ENCODE assay signal across 8 cellular contexts in genomic region chr19:44684892-44685847, GRCh38. TPM values are rescaled to one million over a fixed set of nuclear protein-coding genes. Genes with fewer than 3 reads are reported as not detected.
DNase-seq lines count a peak whose midpoint lies in the region; ATAC-seq and TF ChIP-seq lines count a peak whose summit lies in the region.

No MANE protein-coding gene starts in this region.

- no peaks in the 10 kb centered on the region for H3K9me3 ChIP-seq in Caco-2
- no peaks in the 10 kb centered on the region for H3K9me3 ChIP-seq in vagina

- no peak for ATAC-seq in GM21723 (IDR thresholded peaks at IDR 0.05; ENCODE audit: unreplicated experiment)
- no peak for ATAC-seq in HG03571 (IDR thresholded peaks at IDR 0.05; ENCODE audit: unreplicated experiment)

- H3K36me3 Mint-ChIP-seq in Caco-2 (ENCODE audit: insufficient read depth, unreplicated experiment) = no peaks in the 10 kb centered on the region
- H3K36me3 Mint-ChIP-seq in endothelial cell (ENCODE audit: low read depth, unreplicated experiment) = no peaks in the 10 kb centered on the region
- no peaks in the 10 kb centered on the region for H3K36me3 Mint-ChIP-seq in nephron progenitor cell (ENCODE audit: low read depth)

- H3K4me3 Mint-ChIP-seq in Caco-2 (ENCODE audit: unreplicated experiment) (no peak overlapping the region), endothelial cell (ENCODE audit: unreplicated experiment) (peak overlapping the region; percentile 14), nephron progenitor cell (no peak overlapping the region)

- no peak for TF ChIP-seq POLR2A in vagina (IDR thresholded peaks at IDR 0.05)

- no peak for TF ChIP-seq CTCF in Caco-2 (IDR thresholded peaks at IDR 0.05; ENCODE audit: insufficient read depth in 1 of 2, low read depth in 1 of 2, low read length in 1 of 2, severe bottlenecking in 1 of 2, unreplicated experiment in 1 of 2)
- TF ChIP-seq CTCF in endothelial cell (IDR thresholded peaks at IDR 0.05; ENCODE audit: unreplicated experiment) = no peak
- TF ChIP-seq CTCF in nephron progenitor cell (IDR thresholded peaks at IDR 0.05) = no peak
- TF ChIP-seq CTCF in vagina (IDR thresholded peaks at IDR 0.05) = no peak

- no peaks in the 10 kb centered on the region; the same call in 1 of the 2 replicates for H3K36me3 ChIP-seq in Caco-2 (ENCODE audit: control insufficient read depth, insufficient read depth, low read length)
- no peaks in the 10 kb centered on the region for H3K36me3 ChIP-seq in vagina

- H3K27me3 ChIP-seq in Caco-2 (replicated peaks; ENCODE audit: control insufficient read depth, insufficient read depth, low read length) (no peaks in the 10 kb centered on the region), vagina (no peaks in the 10 kb centered on the region)

- H3K9me3 Mint-ChIP-seq in Caco-2 (ENCODE audit: unreplicated experiment) = no peaks in the 10 kb centered on the region
- no peaks in the 10 kb centered on the region for H3K9me3 Mint-ChIP-seq in endothelial cell (ENCODE audit: unreplicated experiment)
- H3K9me3 Mint-ChIP-seq in nephron progenitor cell = no peaks in the 10 kb centered on the region

- H3K27ac Mint-ChIP-seq in Caco-2 (ENCODE audit: unreplicated experiment) (peak overlapping the region; percentile 22), endothelial cell (ENCODE audit: unreplicated experiment) (peak overlapping the region; percentile 2), nephron progenitor cell (peak overlapping the region; percentile 96)

- peaks cover 25% of the 10 kb centered on the region for H3K4me1 Mint-ChIP-seq in Caco-2 (ENCODE audit: low read depth, unreplicated experiment)
- H3K4me1 Mint-ChIP-seq in endothelial cell (ENCODE audit: unreplicated experiment) = peaks cover 6% of the 10 kb centered on the region
- peaks cover 23% of the 10 kb centered on the region for H3K4me1 Mint-ChIP-seq in nephron progenitor cell

- H3K4me3 ChIP-seq in Caco-2 (ENCODE audit: low read depth, low read length) (no peak overlapping the region), vagina (no peak overlapping the region)

- no peak overlapping the region for H3K27ac ChIP-seq in vagina

- CTCF ChIA-PET in Caco-2 (lab: Charles Lee) = no interaction called here

- no peaks in the 10 kb centered on the region for H3K27me3 Mint-ChIP-seq in Caco-2 (ENCODE audit: insufficient read depth, unreplicated experiment)
- H3K27me3 Mint-ChIP-seq in endothelial cell (ENCODE audit: unreplicated experiment) = peaks cover 2% of the 10 kb centered on the region
- H3K27me3 Mint-ChIP-seq in nephron progenitor cell (ENCODE audit: low read depth, poor library complexity) = peaks cover 23% of the 10 kb centered on the region

- DNase-seq in Caco-2 (no peak), NCI-H82 (lab: John Stamatoyannopoulos, UW) (peak; percentile 79), endothelial cell (ENCODE audit: low spot score) (no peak), nephron progenitor cell (no peak), NCI-H748 (lab: John Stamatoyannopoulos, UW; ENCODE audit: unreplicated experiment) (no peak), vagina (ENCODE audit: extremely low spot score in 2 of 2) (no peak)

- intact Hi-C loops in Caco-2 (cut with micrococcal nuclease; ENCODE audit: unreplicated experiment) = no loop called here
- intact Hi-C loops in vagina (cut with DNase I) = no loop called here

- peaks cover 13% of the 10 kb centered on the region for H3K4me1 ChIP-seq in Caco-2
- H3K4me1 ChIP-seq in vagina = no peaks in the 10 kb centered on the region

- POLR2A ChIA-PET in Caco-2 (lab: Charles Lee) = no interaction called here

- no TSS peak for BruUV-seq in Caco-2 (replicated peaks; lab: Mats Ljungman, UMichigan)

RNA-seq across cellular contexts. Expression of gene CEACAM16, which starts 13.8 kb away (rescaled TPM):
- total RNA-seq in Caco-2 (2022) (not detected in 2 replicates), endothelial cell (ENCODE audit: unreplicated experiment) (not detected), vagina (not detected)

RNA-seq across cellular contexts. Expression of gene CEACAM19, which starts 13.9 kb away (rescaled TPM):
- total RNA-seq in Caco-2 (2022) (2.9 and 3.3 TPM in 2 replicates), endothelial cell (ENCODE audit: unreplicated experiment) (3.7 TPM), vagina (7.1 TPM)

RNA-seq across cellular contexts. Expression of gene PVR, which starts 41.5 kb away (rescaled TPM):
- 86.5 and 93.8 TPM in 2 replicates for total RNA-seq in Caco-2 (2022)
- total RNA-seq in endothelial cell (ENCODE audit: unreplicated experiment) = 14.8 TPM
- 26.0 TPM for total RNA-seq in vagina

Comparison
In these comparisons a context has a peak if more than half of its experiments do, and no peak if none do; other contexts are left out.
1. H3K27ac Mint-ChIP-seq: peak in every context shown above with its lines; median percentile 96 in nephron progenitor cell; 22 in Caco-2; 2 in endothelial cell.